In the genomic region with DNA sequence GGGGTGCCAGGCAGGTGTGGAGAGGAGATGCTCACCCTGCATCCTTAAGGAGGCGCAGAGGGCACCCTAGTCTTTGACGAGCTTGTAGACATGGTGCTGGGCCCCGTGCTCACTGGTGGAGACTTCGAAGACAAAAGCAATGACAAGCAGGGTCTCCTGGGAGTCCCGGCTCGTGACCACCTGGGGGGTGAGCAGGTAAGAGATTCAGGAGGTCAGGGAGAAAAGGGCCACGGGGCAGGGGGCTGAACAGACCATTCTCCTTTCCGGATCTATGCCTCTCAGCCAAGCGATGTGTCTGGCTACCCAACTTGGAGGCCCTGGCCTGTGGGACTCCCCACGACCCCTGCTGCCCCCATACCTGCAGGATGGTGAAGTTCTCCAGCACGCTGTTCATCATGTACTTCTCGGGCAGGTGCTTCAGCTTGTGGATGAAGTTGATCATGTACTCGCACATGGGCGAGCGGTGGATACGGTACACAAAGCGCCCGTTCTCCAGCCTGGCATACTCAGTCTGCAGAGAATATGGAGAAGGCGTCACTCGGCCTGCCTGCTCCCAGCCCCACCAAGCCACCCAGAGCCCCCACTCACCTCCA, we compare ENCODE assay signal across 1 cellular context.
TF ChIP-seq lines count a peak whose summit lies in the region.

No MANE protein-coding gene starts in this region.

TF ChIP-seq in A549, 52 proteins besides CTCF, POLR2A, EP300 and RAD21 (continued from another document):
- TF ChIP-seq, protein P1, sequence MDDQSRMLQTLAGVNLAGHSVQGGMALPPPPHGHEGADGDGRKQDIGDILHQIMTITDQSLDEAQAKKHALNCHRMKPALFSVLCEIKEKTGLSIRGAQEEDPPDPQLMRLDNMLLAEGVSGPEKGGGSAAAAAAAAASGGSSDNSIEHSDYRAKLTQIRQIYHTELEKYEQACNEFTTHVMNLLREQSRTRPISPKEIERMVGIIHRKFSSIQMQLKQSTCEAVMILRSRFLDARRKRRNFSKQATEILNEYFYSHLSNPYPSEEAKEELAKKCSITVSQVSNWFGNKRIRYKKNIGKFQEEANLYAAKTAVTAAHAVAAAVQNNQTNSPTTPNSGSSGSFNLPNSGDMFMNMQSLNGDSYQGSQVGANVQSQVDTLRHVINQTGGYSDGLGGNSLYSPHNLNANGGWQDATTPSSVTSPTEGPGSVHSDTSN (IDR thresholded peaks at IDR 0.05), result no peak
- TF ChIP-seq KDM1A (IDR thresholded peaks at IDR 0.05; ENCODE audit: low read depth) (no peak), RFX5 (IDR thresholded peaks at IDR 0.05) (no peak), ZC3H11A (IDR thresholded peaks at IDR 0.05) (no peak), HEYL (CRISPR knock-in tag; IDR thresholded peaks at IDR 0.05) (no peak), MAX (IDR thresholded peaks at IDR 0.05) (no peak), HES2 (IDR thresholded peaks at IDR 0.05) (no peak), RARB (CRISPR knock-in tag; IDR thresholded peaks at IDR 0.05) (no peak), SREBF2 (IDR thresholded peaks at IDR 0.05) (no peak), NR3C1 (IDR thresholded peaks at IDR 0.05) (no peak), HDAC2 (IDR thresholded peaks at IDR 0.05) (no peak), EHF (CRISPR knock-in tag; IDR thresholded peaks at IDR 0.05) (no peak), ATOH8 (CRISPR knock-in tag; IDR thresholded peaks at IDR 0.05; ENCODE audit: low read depth) (no peak), JUN (IDR thresholded peaks at IDR 0.05) (no peak), EHMT2 (IDR thresholded peaks at IDR 0.05; ENCODE audit: low read depth) (no peak)
- TF ChIP-seq, protein P2, sequence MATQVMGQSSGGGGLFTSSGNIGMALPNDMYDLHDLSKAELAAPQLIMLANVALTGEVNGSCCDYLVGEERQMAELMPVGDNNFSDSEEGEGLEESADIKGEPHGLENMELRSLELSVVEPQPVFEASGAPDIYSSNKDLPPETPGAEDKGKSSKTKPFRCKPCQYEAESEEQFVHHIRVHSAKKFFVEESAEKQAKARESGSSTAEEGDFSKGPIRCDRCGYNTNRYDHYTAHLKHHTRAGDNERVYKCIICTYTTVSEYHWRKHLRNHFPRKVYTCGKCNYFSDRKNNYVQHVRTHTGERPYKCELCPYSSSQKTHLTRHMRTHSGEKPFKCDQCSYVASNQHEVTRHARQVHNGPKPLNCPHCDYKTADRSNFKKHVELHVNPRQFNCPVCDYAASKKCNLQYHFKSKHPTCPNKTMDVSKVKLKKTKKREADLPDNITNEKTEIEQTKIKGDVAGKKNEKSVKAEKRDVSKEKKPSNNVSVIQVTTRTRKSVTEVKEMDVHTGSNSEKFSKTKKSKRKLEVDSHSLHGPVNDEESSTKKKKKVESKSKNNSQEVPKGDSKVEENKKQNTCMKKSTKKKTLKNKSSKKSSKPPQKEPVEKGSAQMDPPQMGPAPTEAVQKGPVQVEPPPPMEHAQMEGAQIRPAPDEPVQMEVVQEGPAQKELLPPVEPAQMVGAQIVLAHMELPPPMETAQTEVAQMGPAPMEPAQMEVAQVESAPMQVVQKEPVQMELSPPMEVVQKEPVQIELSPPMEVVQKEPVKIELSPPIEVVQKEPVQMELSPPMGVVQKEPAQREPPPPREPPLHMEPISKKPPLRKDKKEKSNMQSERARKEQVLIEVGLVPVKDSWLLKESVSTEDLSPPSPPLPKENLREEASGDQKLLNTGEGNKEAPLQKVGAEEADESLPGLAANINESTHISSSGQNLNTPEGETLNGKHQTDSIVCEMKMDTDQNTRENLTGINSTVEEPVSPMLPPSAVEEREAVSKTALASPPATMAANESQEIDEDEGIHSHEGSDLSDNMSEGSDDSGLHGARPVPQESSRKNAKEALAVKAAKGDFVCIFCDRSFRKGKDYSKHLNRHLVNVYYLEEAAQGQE (IDR thresholded peaks at IDR 0.05), result no peak
